Comparison of ENCODE assay signal across 1 cellular context in genomic region chr1:39890267-39890666, GRCh38.
TF ChIP-seq lines count a peak whose summit lies in the region.

No MANE protein-coding gene starts in this region.

TF ChIP-seq in K562, 482 proteins besides CTCF, POLR2A, EP300 and RAD21 (continued from another document):
- TF ChIP-seq, protein P1, sequence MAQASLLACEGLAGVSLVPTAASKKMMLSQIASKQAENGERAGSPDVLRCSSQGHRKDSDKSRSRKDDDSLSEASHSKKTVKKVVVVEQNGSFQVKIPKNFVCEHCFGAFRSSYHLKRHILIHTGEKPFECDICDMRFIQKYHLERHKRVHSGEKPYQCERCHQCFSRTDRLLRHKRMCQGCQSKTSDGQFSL (CRISPR knock-in tag; IDR thresholded peaks at IDR 0.05), result no peak
- TF ChIP-seq, protein P1 (tag; IDR thresholded peaks at IDR 0.05), result no peak
- TF ChIP-seq POLR3A (IDR thresholded peaks at IDR 0.05; ENCODE audit: borderline replicate concordance, extremely low read depth, insufficient read depth, insufficient read length) (no peak), BACH1 (tag; IDR thresholded peaks at IDR 0.05) (no peak), CHAMP1 (IDR thresholded peaks at IDR 0.05) (no peak), ZNF512 (tag; IDR thresholded peaks at IDR 0.05) (no peak), MYNN (IDR thresholded peaks at IDR 0.05) (no peak), MYNN (CRISPR knock-in tag; IDR thresholded peaks at IDR 0.05) (no peak), CEBPB (tag; IDR thresholded peaks at IDR 0.05) (peak; percentile 48), CBFB (CRISPR knock-in tag; IDR thresholded peaks at IDR 0.05) (no peak), FUS (optimal IDR thresholded peaks at IDR 0.05; ENCODE audit: low read depth, low read length) (no peak), RHOXF2B (CRISPR knock-in tag; conservative IDR thresholded peaks at IDR 0.05) (no peak), FOS (IDR thresholded peaks at IDR 0.05; ENCODE audit: extremely low read depth, insufficient read length) (no peak), SAFB (IDR thresholded peaks at IDR 0.05; ENCODE audit: borderline replicate concordance, low read depth, low read length) (no peak), ETV1 (tag; conservative IDR thresholded peaks at IDR 0.05; ENCODE audit: low read depth) (no peak), FOXM1 (IDR thresholded peaks at IDR 0.05; ENCODE audit: low read depth) (no peak), FOXM1 (CRISPR knock-in tag; IDR thresholded peaks at IDR 0.05; ENCODE audit: low read depth) (no peak), SNIP1 (IDR thresholded peaks at IDR 0.05; ENCODE audit: low read depth) (no peak), ZNF263 (CRISPR knock-in tag; IDR thresholded peaks at IDR 0.05; ENCODE audit: borderline replicate concordance) (no peak), CBX2 (IDR thresholded peaks at IDR 0.05; ENCODE audit: insufficient read depth, low read length, poor library complexity, severe bottlenecking) (no peak), THAP12 (CRISPR knock-in tag; IDR thresholded peaks at IDR 0.05) (no peak), NFE2 (IDR thresholded peaks at IDR 0.05; ENCODE audit: low read depth) (no peak), ZNF507 (tag; conservative IDR thresholded peaks at IDR 0.05) (no peak), EP400 (IDR thresholded peaks at IDR 0.05) (no peak), SLC30A9 (CRISPR knock-in tag; IDR thresholded peaks at IDR 0.05) (no peak), SMC3 (conservative IDR thresholded peaks at IDR 0.05; ENCODE audit: insufficient read depth, low read depth, low read length) (no peak), TRIM24 (IDR thresholded peaks at IDR 0.05) (no peak)
- TF ChIP-seq, protein P2, sequence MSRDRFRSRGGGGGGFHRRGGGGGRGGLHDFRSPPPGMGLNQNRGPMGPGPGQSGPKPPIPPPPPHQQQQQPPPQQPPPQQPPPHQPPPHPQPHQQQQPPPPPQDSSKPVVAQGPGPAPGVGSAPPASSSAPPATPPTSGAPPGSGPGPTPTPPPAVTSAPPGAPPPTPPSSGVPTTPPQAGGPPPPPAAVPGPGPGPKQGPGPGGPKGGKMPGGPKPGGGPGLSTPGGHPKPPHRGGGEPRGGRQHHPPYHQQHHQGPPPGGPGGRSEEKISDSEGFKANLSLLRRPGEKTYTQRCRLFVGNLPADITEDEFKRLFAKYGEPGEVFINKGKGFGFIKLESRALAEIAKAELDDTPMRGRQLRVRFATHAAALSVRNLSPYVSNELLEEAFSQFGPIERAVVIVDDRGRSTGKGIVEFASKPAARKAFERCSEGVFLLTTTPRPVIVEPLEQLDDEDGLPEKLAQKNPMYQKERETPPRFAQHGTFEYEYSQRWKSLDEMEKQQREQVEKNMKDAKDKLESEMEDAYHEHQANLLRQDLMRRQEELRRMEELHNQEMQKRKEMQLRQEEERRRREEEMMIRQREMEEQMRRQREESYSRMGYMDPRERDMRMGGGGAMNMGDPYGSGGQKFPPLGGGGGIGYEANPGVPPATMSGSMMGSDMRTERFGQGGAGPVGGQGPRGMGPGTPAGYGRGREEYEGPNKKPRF (IDR thresholded peaks at IDR 0.05; ENCODE audit: low read depth, low read length), result no peak
- TF ChIP-seq, protein P3, sequence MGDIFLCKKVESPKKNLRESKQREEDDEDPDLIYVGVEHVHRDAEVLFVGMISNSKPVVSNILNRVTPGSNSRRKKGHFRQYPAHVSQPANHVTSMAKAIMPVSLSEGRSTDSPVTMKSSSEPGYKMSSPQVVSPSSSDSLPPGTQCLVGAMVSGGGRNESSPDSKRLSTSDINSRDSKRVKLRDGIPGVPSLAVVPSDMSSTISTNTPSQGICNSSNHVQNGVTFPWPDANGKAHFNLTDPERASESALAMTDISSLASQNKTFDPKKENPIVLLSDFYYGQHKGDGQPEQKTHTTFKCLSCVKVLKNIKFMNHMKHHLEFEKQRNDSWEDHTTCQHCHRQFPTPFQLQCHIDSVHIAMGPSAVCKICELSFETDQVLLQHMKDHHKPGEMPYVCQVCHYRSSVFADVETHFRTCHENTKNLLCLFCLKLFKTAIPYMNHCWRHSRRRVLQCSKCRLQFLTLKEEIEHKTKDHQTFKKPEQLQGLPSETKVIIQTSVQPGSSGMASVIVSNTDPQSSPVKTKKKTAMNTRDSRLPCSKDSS (IDR thresholded peaks at IDR 0.05; ENCODE audit: low read depth, partially characterized antibody), result no peak
- TF ChIP-seq, protein P4, sequence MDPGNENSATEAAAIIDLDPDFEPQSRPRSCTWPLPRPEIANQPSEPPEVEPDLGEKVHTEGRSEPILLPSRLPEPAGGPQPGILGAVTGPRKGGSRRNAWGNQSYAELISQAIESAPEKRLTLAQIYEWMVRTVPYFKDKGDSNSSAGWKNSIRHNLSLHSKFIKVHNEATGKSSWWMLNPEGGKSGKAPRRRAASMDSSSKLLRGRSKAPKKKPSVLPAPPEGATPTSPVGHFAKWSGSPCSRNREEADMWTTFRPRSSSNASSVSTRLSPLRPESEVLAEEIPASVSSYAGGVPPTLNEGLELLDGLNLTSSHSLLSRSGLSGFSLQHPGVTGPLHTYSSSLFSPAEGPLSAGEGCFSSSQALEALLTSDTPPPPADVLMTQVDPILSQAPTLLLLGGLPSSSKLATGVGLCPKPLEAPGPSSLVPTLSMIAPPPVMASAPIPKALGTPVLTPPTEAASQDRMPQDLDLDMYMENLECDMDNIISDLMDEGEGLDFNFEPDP (CRISPR knock-in tag; IDR thresholded peaks at IDR 0.05), result no peak
- TF ChIP-seq, protein P5, sequence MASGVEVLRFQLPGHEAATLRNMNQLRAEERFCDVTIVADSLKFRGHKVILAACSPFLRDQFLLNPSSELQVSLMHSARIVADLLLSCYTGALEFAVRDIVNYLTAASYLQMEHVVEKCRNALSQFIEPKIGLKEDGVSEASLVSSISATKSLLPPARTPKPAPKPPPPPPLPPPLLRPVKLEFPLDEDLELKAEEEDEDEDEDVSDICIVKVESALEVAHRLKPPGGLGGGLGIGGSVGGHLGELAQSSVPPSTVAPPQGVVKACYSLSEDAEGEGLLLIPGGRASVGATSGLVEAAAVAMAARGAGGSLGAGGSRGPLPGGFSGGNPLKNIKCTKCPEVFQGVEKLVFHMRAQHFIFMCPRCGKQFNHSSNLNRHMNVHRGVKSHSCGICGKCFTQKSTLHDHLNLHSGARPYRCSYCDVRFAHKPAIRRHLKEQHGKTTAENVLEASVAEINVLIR (CRISPR knock-in tag; IDR thresholded peaks at IDR 0.05), result no peak
